In genomic region chr9:127396808-127397721, GRCh38 we compare ENCODE assay signal across 8 cellular contexts. TPM values are rescaled to one million over a fixed set of nuclear protein-coding genes. Genes with fewer than 3 reads are reported as not detected.
DNase-seq lines count a peak whose midpoint lies in the region; ATAC-seq and TF ChIP-seq lines count a peak whose summit lies in the region.

Gene SLC2A8, plus strand, starts transcription at chr9:127397169. Its CDS starts 62 bp downstream, at chr9:127397231.

- peaks cover 10% of the 10 kb centered on the region for H3K79me1 ChIP-seq in mesenchymal stem cell (replicated peaks; ENCODE audit: low read length, poor library complexity, severe bottlenecking)

- H3K23ac ChIP-seq in mesenchymal stem cell (ENCODE audit: low read length in 2 of 2) = peak within 1 kb of the TSS; percentile 43 to 78

- H3K14ac ChIP-seq in mesenchymal stem cell (ENCODE audit: low read length in 2 of 2) = peak within 1 kb of the TSS in 1 of 2 experiments; percentile 76

- H3K36me3 ChIP-seq in endodermal cell (ENCODE audit: control insufficient read depth, insufficient read depth, low read length) = peaks cover 18% of the 10 kb centered on the region
- peaks cover 0 to 9% of the 10 kb centered on the region in 2 experiments for H3K36me3 ChIP-seq in mesenchymal stem cell (ENCODE audit: control insufficient read depth in 1 of 2, insufficient read depth in 2 of 2, low read depth in 1 of 2, low read length in 2 of 2)

- H3K9me3 Mint-ChIP-seq in CD4-positive, alpha-beta T cell = no peaks in the 10 kb centered on the region
- no peaks in the 10 kb centered on the region for H3K9me3 Mint-ChIP-seq in endodermal cell

- H3K4me1 ChIP-seq in endodermal cell (ENCODE audit: control insufficient read depth, insufficient read depth, low read length) = peaks cover 18% of the 10 kb centered on the region
- peaks cover 18% of the 10 kb centered on the region for H3K4me1 ChIP-seq in mesenchymal stem cell (ENCODE audit: control insufficient read depth, insufficient read depth, low read depth, low read length)

- H3K9ac ChIP-seq in endodermal cell (ENCODE audit: extremely low read depth, low read length, poor library complexity, severe bottlenecking) (peak within 1 kb of the TSS; percentile 32), mesenchymal stem cell (ENCODE audit: low read length) (no peak within 1 kb of the TSS)

- TF ChIP-seq CTCF in CD4-positive, alpha-beta T cell (IDR thresholded peaks at IDR 0.05) = peak; percentile 18
- TF ChIP-seq CTCF in endodermal cell (conservative IDR thresholded peaks at IDR 0.05) = peak; percentile 59

- no peak within 1 kb of the TSS for H3K4ac ChIP-seq in mesenchymal stem cell (ENCODE audit: low read depth in 1 of 2, low read length in 2 of 2)

- peak; percentile 63 to 85 (median 72) for DNase-seq in CD4-positive, alpha-beta T cell
- DNase-seq in HK-2 (ENCODE audit: unreplicated experiment) = peak; percentile 99
- DNase-seq in NK-92 treated with Interleukin-12 subunit alpha and Interleukin-12 subunit beta, amount 100 ng/mL, for 24 hours (lab: John Stamatoyannopoulos, UW) = peak; percentile 93
- DNase-seq in activated CD8-positive, alpha-beta memory T cell treated with anti-CD3 and anti-CD28 coated beads, Interleukin-2, amount 50 U/mL, for 24 hours (ENCODE audit: extremely low read depth) = peak; percentile 81
- peak; percentile 100 for DNase-seq in endodermal cell
- DNase-seq in mesenchymal stem cell = peak; percentile 100
- peak; percentile 84 for DNase-seq in stimulated activated CD8-positive, alpha-beta memory T cell treated with anti-CD3 and anti-CD28 coated beads, Interleukin-12 subunit alpha, Interleukin-12 subunit beta, amount 100 ng/mL, for 24 hours (ENCODE audit: extremely low read depth)

- H3K18ac ChIP-seq in mesenchymal stem cell (ENCODE audit: low read depth in 1 of 2, low read length in 2 of 2) = peak within 1 kb of the TSS; percentile 41 to 59

- no peaks in the 10 kb centered on the region for H3K9me3 ChIP-seq in CD4-positive, alpha-beta T cell (ENCODE audit: control insufficient read depth, low read length)
- H3K9me3 ChIP-seq in endodermal cell (ENCODE audit: control insufficient read depth, low read length) (no peaks in the 10 kb centered on the region), mesenchymal stem cell (ENCODE audit: control insufficient read depth, low read length) (peaks cover 7% of the 10 kb centered on the region)

- H3K4me2 ChIP-seq in mesenchymal stem cell (ENCODE audit: low read length, poor library complexity, severe bottlenecking) = peak within 1 kb of the TSS; percentile 93

- peak within 1 kb of the TSS; percentile 75 for H3K4me3 Mint-ChIP-seq in CD4-positive, alpha-beta T cell
- H3K4me3 Mint-ChIP-seq in endodermal cell = peak within 1 kb of the TSS; percentile 70

- H4K91ac ChIP-seq in mesenchymal stem cell (ENCODE audit: low read length) = peak within 1 kb of the TSS; percentile 66

- no peak within 1 kb of the TSS for H2BK120ac ChIP-seq in mesenchymal stem cell (ENCODE audit: low read depth, low read length)

- POLR2A ChIA-PET in CD4-positive, alpha-beta T cell (lab: Charles Lee) = interaction anchor here (1.0 to 1.7 kb wide), 3 partner anchors 9 to 96 kb away, joined by 3 to 25 read pairs (median 13); partner anchors contain the start of genes LRSAM1 and RPL12

- peak within 1 kb of the TSS; percentile 87 for H2AFZ ChIP-seq in mesenchymal stem cell (ENCODE audit: low read depth, low read length)

- intact Hi-C loops in CD4-positive, alpha-beta T cell (cut with DNase I, micrococcal nuclease) = loop anchor here (1.0 to 5.0 kb wide), 4 partner anchors 26 to 180 kb away; no protein-coding TSS in a partner anchor

- peak within 1 kb of the TSS; percentile 39 for H2BK5ac ChIP-seq in mesenchymal stem cell (ENCODE audit: low read depth, low read length, poor library complexity, severe bottlenecking)

- H3K27me3 Mint-ChIP-seq in CD4-positive, alpha-beta T cell = peaks cover 87% of the 10 kb centered on the region
- peaks cover 5% of the 10 kb centered on the region for H3K27me3 Mint-ChIP-seq in endodermal cell (ENCODE audit: insufficient read depth)

- CTCF ChIA-PET in CD4-positive, alpha-beta T cell (lab: Charles Lee) = interaction anchor here (0.8 to 1.7 kb wide), 6 partner anchors 9 to 173 kb away, joined by 3 to 13 read pairs (median 4); partner anchors contain the start of genes LRSAM1, RPL12 and ZNF79

- H3K27ac Mint-ChIP-seq in CD4-positive, alpha-beta T cell = no peak within 1 kb of the TSS
- peak within 1 kb of the TSS; percentile 98 for H3K27ac Mint-ChIP-seq in endodermal cell

- H4K8ac ChIP-seq in mesenchymal stem cell (ENCODE audit: low read length) = peak within 1 kb of the TSS; percentile 30

- H2BK12ac ChIP-seq in mesenchymal stem cell (ENCODE audit: low read length in 2 of 2) = no peak within 1 kb of the TSS

- ATAC-seq in CD4-positive, alpha-beta T cell (ENCODE audit: poor library complexity) = peak; percentile 92
- peak; percentile 94 for ATAC-seq in GM19455 (IDR thresholded peaks at IDR 0.05; ENCODE audit: unreplicated experiment)

- no peak within 1 kb of the TSS for H2AK5ac ChIP-seq in mesenchymal stem cell (ENCODE audit: low read length, severe bottlenecking)

- H3K27me3 ChIP-seq in CD4-positive, alpha-beta T cell (ENCODE audit: control insufficient read depth, insufficient read depth, low read length) = peaks cover 83% of the 10 kb centered on the region
- no peaks in the 10 kb centered on the region for H3K27me3 ChIP-seq in endodermal cell (ENCODE audit: control insufficient read depth, insufficient read depth, low read length, poor library complexity, severe bottlenecking)
- peaks cover 11 to 92% of the 10 kb centered on the region in 2 experiments for H3K27me3 ChIP-seq in mesenchymal stem cell (ENCODE audit: control insufficient read depth in 1 of 2, insufficient read depth in 1 of 2, low read length in 2 of 2)

- no peaks in the 10 kb centered on the region for H3K36me3 Mint-ChIP-seq in CD4-positive, alpha-beta T cell (ENCODE audit: low read depth)
- peaks cover 6% of the 10 kb centered on the region for H3K36me3 Mint-ChIP-seq in endodermal cell (ENCODE audit: low read depth)

- H3K4me3 ChIP-seq in endodermal cell (ENCODE audit: low read length) (peak within 1 kb of the TSS; percentile 81), mesenchymal stem cell (ENCODE audit: insufficient read depth in 1 of 2, low read depth in 1 of 2, low read length in 2 of 2) (peak within 1 kb of the TSS; percentile 33 to 76)

- H3K27ac ChIP-seq in CD4-positive, alpha-beta T cell (ENCODE audit: low read depth, low read length) = no peak within 1 kb of the TSS
- H3K27ac ChIP-seq in endodermal cell (ENCODE audit: low read depth, low read length) = peak within 1 kb of the TSS; percentile 71
- H3K27ac ChIP-seq in mesenchymal stem cell (ENCODE audit: low read length, poor library complexity, severe bottlenecking) = no peak within 1 kb of the TSS

- peaks cover 21% of the 10 kb centered on the region for H3K4me1 Mint-ChIP-seq in CD4-positive, alpha-beta T cell (ENCODE audit: low read depth)
- peaks cover 38% of the 10 kb centered on the region for H3K4me1 Mint-ChIP-seq in endodermal cell

- H2BK15ac ChIP-seq in mesenchymal stem cell (ENCODE audit: low read depth, poor library complexity, severe bottlenecking) = no peak within 1 kb of the TSS

- WGBS in endodermal cell (ENCODE audit: insufficient coverage in 1 of 2, insufficient read length in 1 of 2), 2 experiments = 0% methylated on average over 42 to 89 of the region's 92 CpGs
- WGBS in mesenchymal stem cell = under 1% methylated on average over 62 of the region's 92 CpGs

RNA-seq across cellular contexts. Expression of gene SLC2A8, which starts in this region (rescaled TPM):
- total RNA-seq in CD4-positive, alpha-beta T cell = 1 to 10 TPM; 1.6 to 1.8 TPM
- total RNA-seq in endodermal cell = 10 to 100 TPM; 33.6 to 40.3 TPM
- polyA plus RNA-seq in endodermal cell (2013, experiment 1 of 2) = 21.9 TPM
- polyA plus RNA-seq in endodermal cell (2013, experiment 2 of 2) = 22.1 TPM
- 6.3 TPM for polyA plus RNA-seq in mesenchymal stem cell (2013, experiment 1 of 2)
- 6.8 TPM for polyA plus RNA-seq in mesenchymal stem cell (2013, experiment 2 of 2)

Comparison
In these comparisons a context has a peak if more than half of its experiments do, and no peak if none do; other contexts are left out.
1. RNA of gene SLC2A8 (total RNA-seq): 33.6 to 40.3 TPM in endodermal cell; 1.6 to 1.8 TPM in CD4-positive, alpha-beta T cell; every median in the first group is over 10 times any median in the second.
2. Peak in every context shown above with its lines, with median percentiles within 50 percentile points of each other: DNase-seq.